4 cellular contexts compared by ENCODE assay signal in genomic region chr15:45298964-45299378, GRCh38. TPM values are rescaled to one million over a fixed set of nuclear protein-coding genes. Genes with fewer than 3 reads are reported as not detected.
"Had no signal": no experiment of that assay in that cellular context is flagged by ENCODE, and none has a peak within 500 bp of the region (broad histone marks: within the 10 kb centered on the region; RNA-seq: fewer than 3 reads in every experiment).

No MANE protein-coding gene starts in this region.

RNA-seq across cellular contexts. Expression of gene SLC28A2, which starts 46.9 kb away (rescaled TPM):
- total RNA-seq: LHCN-M2, M059J, MCF 10A, NCI-H460 had no signal
